26 cellular contexts compared by ENCODE assay signal in the genomic region with DNA sequence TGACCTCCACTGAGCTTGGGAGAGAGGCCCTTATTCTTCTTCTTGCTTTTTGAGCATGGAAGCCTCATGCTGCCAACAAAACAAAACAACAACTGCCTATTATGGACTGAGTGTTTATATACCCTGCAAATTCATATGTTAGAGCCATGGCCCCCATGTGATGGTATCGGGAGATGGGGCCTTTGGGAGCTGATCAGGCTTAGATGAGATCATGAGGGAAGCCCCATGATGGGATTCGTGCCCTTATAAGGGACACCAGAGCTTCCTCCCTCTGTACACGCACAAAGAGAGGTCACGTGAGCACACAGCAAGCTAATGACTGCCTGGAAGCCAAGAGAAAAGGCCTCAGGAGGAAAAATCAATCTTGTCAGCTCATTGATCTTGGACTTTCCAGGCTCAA.
A peak's percentile ranks its signal among the peaks of the same experiment; 100 is the strongest.
DNase-seq lines count a peak whose midpoint lies in the region; TF ChIP-seq lines count a peak whose summit lies in the region.
"Had no signal": no experiment of that assay in that cellular context is flagged by ENCODE, and none has a peak within 500 bp of the region (broad histone marks: within the 10 kb centered on the region; RNA-seq: fewer than 3 reads in every experiment).

No MANE protein-coding gene starts in this region.

- no peaks in the 10 kb centered on the region for H3K36me3 Mint-ChIP-seq in neural progenitor cell
- peaks cover 13% of the 10 kb centered on the region for H3K36me3 Mint-ChIP-seq in type B pancreatic cell
- H3K36me3 Mint-ChIP-seq: activated naive CD4-positive, alpha-beta T cell treated with anti-CD3 and anti-CD28 coated beads, Interleukin-2, amount 10 ng/mL, durations not matched to agents 7 days and 5 days; naive thymus-derived CD8-positive, alpha-beta T cell had no signal

- no peaks in the 10 kb centered on the region for H3K27me3 ChIP-seq in breast epithelium
- no peaks in the 10 kb centered on the region for H3K27me3 ChIP-seq in mammary epithelial cell (ENCODE audit: insufficient read depth, low read length)
- no peaks in the 10 kb centered on the region for H3K27me3 ChIP-seq in fibroblast of lung (ENCODE audit: control insufficient read depth, insufficient read depth, low read length)
- no peaks in the 10 kb centered on the region for H3K27me3 ChIP-seq in neural progenitor cell
- no peaks in the 10 kb centered on the region for H3K27me3 ChIP-seq in hepatocyte
- H3K27me3 ChIP-seq: Peyer's patch, SJSA1, tibial artery had no signal

- H4K20me1 ChIP-seq in mammary epithelial cell (ENCODE audit: insufficient read depth, low read length) (no peaks in the 10 kb centered on the region), fibroblast of lung (ENCODE audit: control insufficient read depth, extremely low read depth, insufficient read depth, low read length) (no peaks in the 10 kb centered on the region), neural progenitor cell (ENCODE audit: low read depth) (no peaks in the 10 kb centered on the region), hepatocyte (ENCODE audit: insufficient read depth, poor library complexity, severe bottlenecking) (no peaks in the 10 kb centered on the region)

- H3F3A ChIP-seq in neural progenitor cell (ENCODE audit: low read depth), result peaks cover 3% of the 10 kb centered on the region

- CTCF ChIA-PET in mammary epithelial cell (lab: Charles Lee; ENCODE audit: low non-redundant PET), result no interaction called here

- H3K9ac ChIP-seq in mammary epithelial cell (ENCODE audit: insufficient read depth, low read length) (no peak overlapping the region), fibroblast of lung (ENCODE audit: insufficient read depth, low read length) (no peak overlapping the region), neural progenitor cell (no peak overlapping the region)

- H3K27me3 Mint-ChIP-seq in neural progenitor cell (ENCODE audit: insufficient read depth, low read depth) (peaks cover 9% of the 10 kb centered on the region), type B pancreatic cell (no peaks in the 10 kb centered on the region)
- H3K27me3 Mint-ChIP-seq: activated CD4-positive, alpha-beta T cell treated with anti-CD3 and anti-CD28 coated beads, Interleukin-2, amount 10 ng/mL, durations not matched to agents 24 days and 14 days; activated naive CD4-positive, alpha-beta T cell treated with anti-CD3 and anti-CD28 coated beads, Interleukin-2, amount 10 ng/mL, durations not matched to agents 7 days and 5 days; B cell had no signal

- H3K4me1 ChIP-seq in breast epithelium (no peaks in the 10 kb centered on the region), mammary epithelial cell (ENCODE audit: insufficient read depth, low read length) (peaks cover 5% of the 10 kb centered on the region), fibroblast of lung (ENCODE audit: control insufficient read depth, extremely low read depth, insufficient read depth, low read length) (peaks cover 5% of the 10 kb centered on the region), neural progenitor cell (peaks cover 16% of the 10 kb centered on the region), hepatocyte (ENCODE audit: insufficient read depth) (no peaks in the 10 kb centered on the region)
- H3K4me1 ChIP-seq: prostate gland, tibial artery had no signal

- no peak for TF ChIP-seq CTCF in breast epithelium (IDR thresholded peaks at IDR 0.05)
- TF ChIP-seq CTCF in mammary epithelial cell (conservative IDR thresholded peaks at IDR 0.05 in 1 of 2, IDR thresholded peaks at IDR 0.05 in 1 of 2; ENCODE audit: extremely low read depth in 1 of 2, insufficient read depth in 1 of 2, low read depth in 1 of 2, low read length in 2 of 2), result no peak
- TF ChIP-seq CTCF in fibroblast of lung (conservative IDR thresholded peaks at IDR 0.05 in 1 of 2, IDR thresholded peaks at IDR 0.05 in 1 of 2; ENCODE audit: low read depth in 1 of 2, low read length in 2 of 2), result no peak
- TF ChIP-seq CTCF in neural progenitor cell (IDR thresholded peaks at IDR 0.05), result no peak
- TF ChIP-seq CTCF in type B pancreatic cell (conservative IDR thresholded peaks at IDR 0.05), result no peak
- no peak for TF ChIP-seq CTCF in hepatocyte (IDR thresholded peaks at IDR 0.05; ENCODE audit: poor library complexity)

- in situ Hi-C loops in mammary epithelial cell (cut with MboI; ENCODE audit: low sequenced_read_pairs in 2 of 2), result no loop called here

- DNase-seq in breast epithelium (ENCODE audit: low spot score in 2 of 2) (no peak), mammary epithelial cell (no peak), fibroblast of lung (ENCODE audit: low read depth in 2 of 2) (peak; percentile 32 to 45), neural progenitor cell (ENCODE audit: low spot score) (no peak), type B pancreatic cell (ENCODE audit: extremely low spot score, unreplicated experiment) (no peak), hepatocyte (ENCODE audit: low spot score) (no peak), SIG-M5 treated with dmso at 0.1 percent for 504 hours (lab: John Stamatoyannopoulos, UW; ENCODE audit: unreplicated experiment) (no peak), NCI-H510A treated with DMSO at 0.1 percent for 48 hours (lab: John Stamatoyannopoulos, UW) (no peak)
- DNase-seq: activated CD4-positive, alpha-beta T cell treated with anti-CD3 and anti-CD28 coated beads, Interleukin-2, amount 10 ng/mL, durations not matched to agents 24 days and 14 days; activated naive CD4-positive, alpha-beta T cell treated with anti-CD3 and anti-CD28 coated beads, Interleukin-2, amount 10 ng/mL, durations not matched to agents 7 days and 5 days; amygdala; cerebellar nuclear complex; effector CD4-positive, alpha-beta T cell; H7; mesendoderm; naive thymus-derived CD8-positive, alpha-beta T cell; NCI-H1105 treated with DMSO at 0.1 percent for 48 hours; NCI-H510A; NK-92 treated with Interleukin-12 subunit alpha and Interleukin-12 subunit beta, amount 100 ng/mL, for 24 hours; Peyer's patch; stimulated activated CD4-positive, alpha-beta T cell treated with anti-CD3 and anti-CD28 coated beads, Interleukin-4, amount 100 ng/mL, for 24 hours; stimulated activated naive CD8-positive, alpha-beta T cell treated with anti-CD3 and anti-CD28 coated beads, Interleukin-15, Interleukin-2, amounts not matched to agents 100 U/mL and 50 U/mL, for 24 hours; tibial artery had no signal

- H3K36me3 ChIP-seq in breast epithelium, result no peaks in the 10 kb centered on the region
- no peaks in the 10 kb centered on the region for H3K36me3 ChIP-seq in mammary epithelial cell (ENCODE audit: insufficient read depth, low read length)
- H3K36me3 ChIP-seq in fibroblast of lung (ENCODE audit: control insufficient read depth, insufficient read depth, low read length), result no peaks in the 10 kb centered on the region
- H3K36me3 ChIP-seq in neural progenitor cell, result no peaks in the 10 kb centered on the region
- H3K36me3 ChIP-seq in hepatocyte (replicated peaks; ENCODE audit: insufficient read depth, low read depth), result no peaks in the 10 kb centered on the region
- H3K36me3 ChIP-seq: Peyer's patch, prostate gland, SJSA1, tibial artery had no signal

- TF ChIP-seq POLR2A in breast epithelium (IDR thresholded peaks at IDR 0.05), result no peak

- dilution Hi-C loops in mammary epithelial cell (cut with HindIII; ENCODE audit: low sequenced_read_pairs), result no loop called here

- H2AFZ ChIP-seq in mammary epithelial cell (ENCODE audit: low read depth, low read length) (no peak overlapping the region), fibroblast of lung (ENCODE audit: low read length) (no peak overlapping the region), neural progenitor cell (replicated peaks) (no peak overlapping the region), hepatocyte (no peak overlapping the region)

- H3K4me3 Mint-ChIP-seq in neural progenitor cell (no peak overlapping the region), type B pancreatic cell (no peak overlapping the region)
- H3K4me3 Mint-ChIP-seq: activated CD4-positive, alpha-beta T cell treated with anti-CD3 and anti-CD28 coated beads, Interleukin-2, amount 10 ng/mL, durations not matched to agents 24 days and 14 days; activated naive CD4-positive, alpha-beta T cell treated with anti-CD3 and anti-CD28 coated beads, Interleukin-2, amount 10 ng/mL, durations not matched to agents 7 days and 5 days; B cell; naive thymus-derived CD8-positive, alpha-beta T cell had no signal

- no peak overlapping the region for H3K4me2 ChIP-seq in mammary epithelial cell (ENCODE audit: insufficient read depth, low read depth, low read length)
- H3K4me2 ChIP-seq in fibroblast of lung (ENCODE audit: extremely low read depth, insufficient read depth, low read length), result no peak overlapping the region
- no peak overlapping the region for H3K4me2 ChIP-seq in neural progenitor cell
- no peak overlapping the region for H3K4me2 ChIP-seq in hepatocyte

- peak overlapping the region; percentile 67 for H3K27ac Mint-ChIP-seq in neural progenitor cell
- H3K27ac Mint-ChIP-seq in type B pancreatic cell, result peak overlapping the region; percentile 50
- H3K27ac Mint-ChIP-seq: activated CD4-positive, alpha-beta T cell treated with anti-CD3 and anti-CD28 coated beads, Interleukin-2, amount 10 ng/mL, durations not matched to agents 24 days and 14 days; activated naive CD4-positive, alpha-beta T cell treated with anti-CD3 and anti-CD28 coated beads, Interleukin-2, amount 10 ng/mL, durations not matched to agents 7 days and 5 days; B cell; naive thymus-derived CD8-positive, alpha-beta T cell had no signal

- no peak overlapping the region for H3K4me3 ChIP-seq in breast epithelium
- H3K4me3 ChIP-seq in mammary epithelial cell (replicated peaks in 1 of 3; ENCODE audit: insufficient read depth in 1 of 3, low read depth in 2 of 3, low read length in 3 of 3), result no peak overlapping the region
- H3K4me3 ChIP-seq in fibroblast of lung (replicated peaks in 1 of 4; ENCODE audit: control extremely low read depth in 1 of 4, insufficient read depth in 1 of 4, low read depth in 3 of 4, low read length in 4 of 4), result no peak overlapping the region
- H3K4me3 ChIP-seq in neural progenitor cell, result no peak overlapping the region
- no peak overlapping the region for H3K4me3 ChIP-seq in hepatocyte
- H3K4me3 ChIP-seq: Peyer's patch, prostate gland, SJSA1, tibial artery had no signal

- H3K9me2 ChIP-seq in hepatocyte (replicated peaks; ENCODE audit: insufficient read depth), result no peaks in the 10 kb centered on the region

- BruUV-seq in mammary epithelial cell (replicated peaks; lab: Mats Ljungman, UMichigan), result no TSS peak

- H3K9me3 Mint-ChIP-seq in neural progenitor cell (peaks cover 2% of the 10 kb centered on the region), type B pancreatic cell (peaks cover 3% of the 10 kb centered on the region)
- H3K9me3 Mint-ChIP-seq: activated CD4-positive, alpha-beta T cell treated with anti-CD3 and anti-CD28 coated beads, Interleukin-2, amount 10 ng/mL, durations not matched to agents 24 days and 14 days had no signal

- no peaks in the 10 kb centered on the region for H3K79me2 ChIP-seq in mammary epithelial cell (ENCODE audit: insufficient read depth, low read length)
- no peaks in the 10 kb centered on the region for H3K79me2 ChIP-seq in fibroblast of lung (ENCODE audit: control insufficient read depth, insufficient read depth, low read length)
- no peaks in the 10 kb centered on the region for H3K79me2 ChIP-seq in neural progenitor cell (ENCODE audit: low read depth)
- H3K79me2 ChIP-seq in hepatocyte, result no peaks in the 10 kb centered on the region

- H3K27ac ChIP-seq in breast epithelium (peak overlapping the region; percentile 54 to 80), mammary epithelial cell (ENCODE audit: insufficient read depth, low read depth, low read length) (no peak overlapping the region), fibroblast of lung (ENCODE audit: insufficient read depth, low read length) (no peak overlapping the region), neural progenitor cell (no peak overlapping the region), hepatocyte (no peak overlapping the region)
- H3K27ac ChIP-seq: Peyer's patch, prostate gland, SJSA1, tibial artery had no signal

- no peaks in the 10 kb centered on the region for H3K9me3 ChIP-seq in breast epithelium
- H3K9me3 ChIP-seq in mammary epithelial cell (replicated peaks; ENCODE audit: insufficient read depth, low read length), result no peaks in the 10 kb centered on the region
- H3K9me3 ChIP-seq in fibroblast of lung (ENCODE audit: control insufficient read depth, insufficient read depth, low read depth, low read length), result no peaks in the 10 kb centered on the region
- H3K9me3 ChIP-seq in neural progenitor cell (ENCODE audit: low read depth), result no peaks in the 10 kb centered on the region
- no peaks in the 10 kb centered on the region for H3K9me3 ChIP-seq in hepatocyte (ENCODE audit: low read depth)
- H3K9me3 ChIP-seq: Peyer's patch, prostate gland, SJSA1, tibial artery had no signal

- 71% methylated on average over 4 of the region's 4 CpGs for WGBS in mammary epithelial cell (ENCODE audit: low coverage, missing lambda C conversion rate)
- WGBS in hepatocyte (ENCODE audit: low lambda C conversion rate, missing lambda C conversion rate), result 80% methylated on average over 4 of the region's 4 CpGs

- intact Hi-C loops in breast epithelium (cut with DNase I; ENCODE audit: low total_unique reads) (no loop called here), mammary epithelial cell (cut with micrococcal nuclease) (no loop called here)

- peaks cover 23% of the 10 kb centered on the region for H3K4me1 Mint-ChIP-seq in neural progenitor cell
- peaks cover 36% of the 10 kb centered on the region for H3K4me1 Mint-ChIP-seq in type B pancreatic cell (ENCODE audit: unreplicated experiment)
- H3K4me1 Mint-ChIP-seq: activated naive CD4-positive, alpha-beta T cell treated with anti-CD3 and anti-CD28 coated beads, Interleukin-2, amount 10 ng/mL, durations not matched to agents 7 days and 5 days had no signal

Comparison
In these comparisons a context has a peak if more than half of its experiments do, and no peak if none do; other contexts are left out.
1. H3K27ac ChIP-seq: peak in breast epithelium (2 of 2); none in mammary epithelial cell (single experiment), fibroblast of lung (single experiment), neural progenitor cell (single experiment) and hepatocyte (single experiment).
2. DNase-seq: peak in fibroblast of lung (2 of 2); none in breast epithelium (0 of 2), mammary epithelial cell (single experiment), neural progenitor cell (single experiment), type B pancreatic cell (single experiment), hepatocyte (single experiment), SIG-M5 treated with dmso at 0.1 percent for 504 hours (single experiment) and NCI-H510A treated with DMSO at 0.1 percent for 48 hours (single experiment).